ENCODE assay signal across 9 cellular contexts in genomic region chr2:45010706-45011036, GRCh38. TPM values are rescaled to one million over a fixed set of nuclear protein-coding genes. Genes with fewer than 3 reads are reported as not detected.
DNase-seq lines count a peak whose midpoint lies in the region; ATAC-seq and TF ChIP-seq lines count a peak whose summit lies in the region.
"Had no signal": no experiment of that assay in that cellular context is flagged by ENCODE, and none has a peak within 500 bp of the region (broad histone marks: within the 10 kb centered on the region; RNA-seq: fewer than 3 reads in every experiment).

No MANE protein-coding gene starts in this region.

- H3K4me2 ChIP-seq in PC-3 (ENCODE audit: low read length) = peak overlapping the region; percentile 95

- POLR2A ChIA-PET in PC-3 (lab: Charles Lee; ENCODE audit: unreplicated experiment) = no interaction called here

- no peak for ATAC-seq in PC-3
- no peak for ATAC-seq in GM21529 (IDR thresholded peaks at IDR 0.05; ENCODE audit: unreplicated experiment)
- no peak for ATAC-seq in HG02884 (IDR thresholded peaks at IDR 0.05; ENCODE audit: unreplicated experiment)

- TF ChIP-seq CTCF in AG10803 (conservative IDR thresholded peaks at IDR 0.05; ENCODE audit: low read length) (no peak), PC-3 (conservative IDR thresholded peaks at IDR 0.05; ENCODE audit: low read depth, low read length) (no peak), esophagus squamous epithelium (IDR thresholded peaks at IDR 0.05) (no peak)

- peak overlapping the region; percentile 64; the same call in 1 of the 2 replicates for H3K27ac ChIP-seq in PC-3 (ENCODE audit: low read length)
- peak overlapping the region in 1 of 4 donors; percentile 83 for H3K27ac ChIP-seq in esophagus squamous epithelium

- H3K79me2 ChIP-seq in PC-3 (ENCODE audit: low read length) = peaks cover 33% of the 10 kb centered on the region

- WGBS in esophagus squamous epithelium, 2 donors = 31 to 40% methylated on average over 7 of the region's 7 CpGs

- H3K9me2 ChIP-seq in PC-3 (replicated peaks; ENCODE audit: low read length) = no peaks in the 10 kb centered on the region

- no peak for TF ChIP-seq POLR2A in esophagus squamous epithelium (IDR thresholded peaks at IDR 0.05)

- H3K36me3 ChIP-seq in PC-3 (ENCODE audit: low read depth, low read length) = no peaks in the 10 kb centered on the region
- no peaks in the 10 kb centered on the region for H3K36me3 ChIP-seq in esophagus squamous epithelium
- no peaks in the 10 kb centered on the region for H3K36me3 ChIP-seq in neuron (ENCODE audit: insufficient read depth, low read length)
- H3K36me3 ChIP-seq: Peyer's patch had no signal

- BruUV-seq in PC-3 (replicated peaks; lab: Mats Ljungman, UMichigan) = no TSS peak

- CTCF ChIA-PET in PC-3 (lab: Charles Lee) = interaction anchor here (0.6 kb wide), 1 partner anchor 153 kb away, joined by 3 read pairs; no protein-coding TSS in a partner anchor

- H3K4me3 ChIP-seq in AG10803 (ENCODE audit: low read length) (peak overlapping the region; percentile 56), PC-3 (ENCODE audit: low read length) (peak overlapping the region; percentile 74), esophagus squamous epithelium (peak overlapping the region in 3 of 4 donors; percentile 48 to 66 (median 51)), neuron (ENCODE audit: low read length) (no peak overlapping the region)

- H3K9me3 ChIP-seq in PC-3 (ENCODE audit: low read length) (no peaks in the 10 kb centered on the region), esophagus squamous epithelium (no peaks in the 10 kb centered on the region), neuron (ENCODE audit: low read length) (peaks cover 16% of the 10 kb centered on the region)
- H3K9me3 ChIP-seq: Peyer's patch had no signal

- H4K20me1 ChIP-seq in PC-3 (ENCODE audit: low read length) = peaks cover 25% of the 10 kb centered on the region

- no peaks in the 10 kb centered on the region for H3K27me3 ChIP-seq in PC-3 (ENCODE audit: low read length)
- H3K27me3 ChIP-seq in esophagus squamous epithelium = peaks cover 21 to 100% (median 42%) of the 10 kb centered on the region in 4 donors
- H3K27me3 ChIP-seq in neuron (ENCODE audit: insufficient read depth, low read length) = peaks cover 96% of the 10 kb centered on the region

- intact Hi-C loops in PC-3 (cut with micrococcal nuclease) = no loop called here
- intact Hi-C loops in esophagus squamous epithelium (cut with DNase I) = no loop called here

- H3K9ac ChIP-seq in PC-3 (ENCODE audit: low read length) = peak overlapping the region; percentile 68

- DNase-seq in AG10803 (ENCODE audit: low read depth) (no peak), PC-3 (no peak), esophagus squamous epithelium (lab: John Stamatoyannopoulos, UW) (no peak), activated gamma-delta T cell treated with Interleukin-2 at 50 U/mL for 16 hours (no peak), midbrain (lab: John Stamatoyannopoulos, UW) (no peak)
- DNase-seq: Peyer's patch had no signal

- H3K4me1 ChIP-seq in PC-3 (ENCODE audit: insufficient read depth, low read length) (peaks cover 26% of the 10 kb centered on the region), esophagus squamous epithelium (peaks cover 25 to 54% (median 27%) of the 10 kb centered on the region in 3 donors), neuron (ENCODE audit: insufficient read depth, low read length) (peaks cover 7% of the 10 kb centered on the region)

- no peaks in the 10 kb centered on the region for H3F3A ChIP-seq in PC-3 (ENCODE audit: low read length, unreplicated experiment)

- H2AFZ ChIP-seq in PC-3 (ENCODE audit: low read length) = peak overlapping the region; percentile 90
- H2AFZ ChIP-seq in neuron (ENCODE audit: low read depth, low read length) = peak overlapping the region; percentile 9

RNA-seq across cellular contexts. Expression of gene SIX2, which starts 1.4 kb away (rescaled TPM):
- total RNA-seq in PC-3 (2014; rRNA removed) = 26.8 and 27.9 TPM in 2 replicates
- total RNA-seq in esophagus squamous epithelium = under 1 TPM in 1 of 4 donors, not detected in 3; 0.19 TPM
- total RNA-seq: Peyer's patch had no signal

Comparison
In these comparisons a context has a peak if more than half of its experiments do, and no peak if none do; other contexts are left out.
1. RNA of gene SIX2, which starts 1.4 kb away (total RNA-seq): 26.8 to 27.9 TPM in PC-3; 0.19 TPM in esophagus squamous epithelium; every median in the first group is over 10 times any median in the second.